8 cellular contexts compared by ENCODE assay signal in genomic region chr17:17919169-17920107, GRCh38. TPM values are rescaled to one million over a fixed set of nuclear protein-coding genes. Genes with fewer than 3 reads are reported as not detected.
DNase-seq lines count a peak whose midpoint lies in the region; ATAC-seq and TF ChIP-seq lines count a peak whose summit lies in the region.

No MANE protein-coding gene starts in this region.

- DNase-seq in NCI-H2081 (lab: John Stamatoyannopoulos, UW) (peak; percentile 52 to 63), NCI-H2081 treated with DMSO at 0.1 percent for 48 hours (lab: John Stamatoyannopoulos, UW) (no peak), NCI-H2029 treated with DMSO at 0.1 percent for 48 hours (lab: John Stamatoyannopoulos, UW) (peak; percentile 18), UCSD-AML1 (lab: John Stamatoyannopoulos, UW; ENCODE audit: unreplicated experiment) (peak; percentile 63), MCF 10A (ENCODE audit: unreplicated experiment) (peak; percentile 84), inferior parietal cortex (ENCODE audit: extremely low spot score) (peak; percentile 78)
- DNase-seq in stimulated activated CD4-positive, alpha-beta T cell treated with anti-CD3 and anti-CD28 coated beads, Interleukin-15, amount 100 ng/mL, for 48 hours (ENCODE audit: low read depth in 2 of 2): peak; percentile 56 to 67

- no peak overlapping the region for H3K27ac Mint-ChIP-seq in MCF 10A (ENCODE audit: low read depth, unreplicated experiment)

- peaks cover 29% of the 10 kb centered on the region for H3K4me1 Mint-ChIP-seq in MCF 10A (ENCODE audit: insufficient read depth, unreplicated experiment)

- intact Hi-C loops in MCF 10A (cut with micrococcal nuclease): loop anchor here (1.0 to 5.0 kb wide), 6 partner anchors 28 to 237 kb away; partner anchors contain the start of genes DRC3, RAI1 and TOM1L2

- no peak for ATAC-seq in HG02588 (IDR thresholded peaks at IDR 0.05; ENCODE audit: unreplicated experiment)

- TF ChIP-seq CTCF in MCF 10A (IDR thresholded peaks at IDR 0.05; ENCODE audit: unreplicated experiment): peak; percentile 73

- no peak overlapping the region for H3K4me3 Mint-ChIP-seq in MCF 10A (ENCODE audit: unreplicated experiment)

- POLR2A ChIA-PET in MCF 10A (lab: Yijun Ruan, JAX): interaction anchor here (0.7 to 2.8 kb wide), 11 partner anchors 12 to 119 kb away, joined by 3 to 10 read pairs (median 4); partner anchors contain the start of genes DRC3 and TOM1L2

- CTCF ChIA-PET in MCF 10A (lab: Yijun Ruan, JAX): interaction anchor here (0.6 to 4.5 kb wide), 41 partner anchors 9 to 528 kb away, joined by 3 to 48 read pairs (median 4); partner anchors contain the start of genes ATPAF2 and GID4

- H3K9me3 Mint-ChIP-seq in MCF 10A (ENCODE audit: unreplicated experiment): no peaks in the 10 kb centered on the region

- no peaks in the 10 kb centered on the region for H3K36me3 Mint-ChIP-seq in MCF 10A (ENCODE audit: insufficient read depth, unreplicated experiment)

- no TSS peak for BruUV-seq in MCF 10A (replicated peaks; lab: Mats Ljungman, UMichigan)

- no peaks in the 10 kb centered on the region for H3K27me3 Mint-ChIP-seq in MCF 10A (ENCODE audit: insufficient read depth, unreplicated experiment)

RNA-seq across cellular contexts. Expression of gene TOM1L2, which starts 52.8 kb away (rescaled TPM):
- 34.2 and 44.3 TPM in 2 replicates for total RNA-seq in MCF 10A (2022)

RNA-seq across cellular contexts. Expression of gene DRC3, which starts 53.2 kb away (rescaled TPM):
- 2.3 and 3.1 TPM in 2 replicates for total RNA-seq in MCF 10A (2022)
